25 cellular contexts compared by ENCODE assay signal in genomic region chr5:169811680-169812079, GRCh38.
"Had no signal": no experiment of that assay in that cellular context is flagged by ENCODE, and none has a peak within 500 bp of the region (broad histone marks: within the 10 kb centered on the region; RNA-seq: fewer than 3 reads in every experiment).

No MANE protein-coding gene starts in this region.

- H3K4me3 ChIP-seq: adrenal gland, SK-N-MC had no signal

- H3K4me3 Mint-ChIP-seq: activated CD4-positive, alpha-beta T cell treated with anti-CD3 and anti-CD28 coated beads, Interleukin-2, amount 10 ng/mL, durations not matched to agents 24 days and 14 days; activated CD8-positive, alpha-beta memory T cell treated with anti-CD3 and anti-CD28 coated beads, Interleukin-2, amount 10 ng/mL, durations not matched to agents 7 days and 5 days; activated naive CD4-positive, alpha-beta T cell treated with anti-CD3 and anti-CD28 coated beads, Interleukin-2, amount 10 ng/mL, durations not matched to agents 7 days and 5 days; activated naive CD8-positive, alpha-beta T cell treated with anti-CD3 and anti-CD28 coated beads, Interleukin-2, amount 10 ng/mL, durations not matched to agents 7 days and 5 days; activated T-cell treated with anti-CD3 and anti-CD28 coated beads, Interleukin-2, amount 50 U/mL, for 4 hours; activated T-helper 17 cell treated with anti-CD3 and anti-CD28 coated beads, Interleukin-2, amount 50 U/mL, for 72 hours had no signal

- H3K9me3 ChIP-seq: adrenal gland had no signal

- H3K9me3 Mint-ChIP-seq: activated CD4-positive, alpha-beta T cell treated with anti-CD3 and anti-CD28 coated beads, Interleukin-2, amount 10 ng/mL, durations not matched to agents 24 days and 14 days; activated naive CD4-positive, alpha-beta T cell treated with anti-CD3 and anti-CD28 coated beads, Interleukin-2, amount 10 ng/mL, durations not matched to agents 7 days and 5 days; activated naive CD8-positive, alpha-beta T cell treated with anti-CD3 and anti-CD28 coated beads, Interleukin-2, amount 10 ng/mL, durations not matched to agents 7 days and 5 days; activated T-cell treated with anti-CD3 and anti-CD28 coated beads, Interleukin-2, amount 50 U/mL, for 4 hours; activated T-helper 17 cell treated with anti-CD3 and anti-CD28 coated beads, Interleukin-2, amount 50 U/mL, for 72 hours had no signal

- H3K4me1 ChIP-seq: adrenal gland had no signal

- ATAC-seq: activated CD8-positive, alpha-beta memory T cell treated with anti-CD3 and anti-CD28 coated beads, Interleukin-2, amount 10 ng/mL, durations not matched to agents 7 days and 5 days; activated T-cell treated with anti-CD3 and anti-CD28 coated beads, Interleukin-2, amount 50 U/mL, for 4 hours; activated T-helper 17 cell treated with anti-CD3 and anti-CD28 coated beads, Interleukin-2, amount 50 U/mL, for 72 hours; Panc1; Right ventricle myocardium inferior had no signal

- H3K27me3 ChIP-seq: adrenal gland had no signal

- H3K27me3 Mint-ChIP-seq: activated CD4-positive, alpha-beta T cell treated with anti-CD3 and anti-CD28 coated beads, Interleukin-2, amount 10 ng/mL, durations not matched to agents 24 days and 14 days; activated CD8-positive, alpha-beta memory T cell treated with anti-CD3 and anti-CD28 coated beads, Interleukin-2, amount 10 ng/mL, durations not matched to agents 7 days and 5 days; activated naive CD4-positive, alpha-beta T cell treated with anti-CD3 and anti-CD28 coated beads, Interleukin-2, amount 10 ng/mL, durations not matched to agents 7 days and 5 days; activated naive CD8-positive, alpha-beta T cell treated with anti-CD3 and anti-CD28 coated beads, Interleukin-2, amount 10 ng/mL, durations not matched to agents 7 days and 5 days; activated T-helper 17 cell treated with anti-CD3 and anti-CD28 coated beads, Interleukin-2, amount 50 U/mL, for 72 hours had no signal

- H3K36me3 ChIP-seq: adrenal gland had no signal

- DNase-seq: activated CD4-positive, alpha-beta T cell treated with anti-CD3 and anti-CD28 coated beads, Interleukin-2, amount 10 ng/mL, durations not matched to agents 24 days and 14 days; activated CD4-positive, alpha-beta T cell treated with anti-CD3 and anti-CD28 coated beads, Interleukin-2, amount 50 U/mL, for 48 hours; activated CD4-positive, CD25-positive, alpha-beta regulatory T cell treated with anti-CD3 and anti-CD28 coated beads, Interleukin-2, amount 50 U/mL, for 72 hours; activated CD8-positive, alpha-beta memory T cell treated with anti-CD3 and anti-CD28 coated beads, Interleukin-2, amount 10 ng/mL, durations not matched to agents 7 days and 5 days; activated gamma-delta T cell; activated naive CD4-positive, alpha-beta T cell treated with anti-CD3 and anti-CD28 coated beads, Interleukin-2, amount 10 ng/mL, durations not matched to agents 7 days and 5 days; activated naive CD8-positive, alpha-beta T cell treated with anti-CD3 and anti-CD28 coated beads, Interleukin-2, amount 10 ng/mL, durations not matched to agents 7 days and 5 days; activated T-cell treated with anti-CD3 and anti-CD28 coated beads, Interleukin-2, amount 50 U/mL, for 4 hours; adrenal gland; anterior cingulate cortex; caudate nucleus; Kasumi-1; KBM-7; NCI-H1436 treated with DMSO at 0.1 percent for 48 hours; NCI-H187; NCI-H2081; NCI-H524 treated with DMSO at 0.1 percent for 48 hours; NK-92 treated with Interleukin-12 subunit alpha and Interleukin-12 subunit beta, amount 100 ng/mL, for 24 hours; OCI-M1; RPMI8226; T-helper 1 cell had no signal

- H3K27ac Mint-ChIP-seq: activated CD4-positive, alpha-beta T cell treated with anti-CD3 and anti-CD28 coated beads, Interleukin-2, amount 10 ng/mL, durations not matched to agents 24 days and 14 days; activated CD8-positive, alpha-beta memory T cell treated with anti-CD3 and anti-CD28 coated beads, Interleukin-2, amount 10 ng/mL, durations not matched to agents 7 days and 5 days; activated naive CD4-positive, alpha-beta T cell treated with anti-CD3 and anti-CD28 coated beads, Interleukin-2, amount 10 ng/mL, durations not matched to agents 7 days and 5 days; activated naive CD8-positive, alpha-beta T cell treated with anti-CD3 and anti-CD28 coated beads, Interleukin-2, amount 10 ng/mL, durations not matched to agents 7 days and 5 days; activated T-helper 17 cell treated with anti-CD3 and anti-CD28 coated beads, Interleukin-2, amount 50 U/mL, for 72 hours had no signal

- H3K4me1 Mint-ChIP-seq: activated CD8-positive, alpha-beta memory T cell treated with anti-CD3 and anti-CD28 coated beads, Interleukin-2, amount 10 ng/mL, durations not matched to agents 7 days and 5 days; activated naive CD4-positive, alpha-beta T cell treated with anti-CD3 and anti-CD28 coated beads, Interleukin-2, amount 10 ng/mL, durations not matched to agents 7 days and 5 days had no signal

- H3K27ac ChIP-seq: adrenal gland, SK-N-MC had no signal
